In genomic region chr12:94560416-94561221, GRCh38 we compare ENCODE assay signal across 9 cellular contexts.
DNase-seq lines count a peak whose midpoint lies in the region; ATAC-seq and TF ChIP-seq lines count a peak whose summit lies in the region.
"Had no signal": no experiment of that assay in that cellular context is flagged by ENCODE, and none has a peak within 500 bp of the region (broad histone marks: within the 10 kb centered on the region; RNA-seq: fewer than 3 reads in every experiment).

No MANE protein-coding gene starts in this region.

- no peak overlapping the region for H3K4me3 Mint-ChIP-seq in activated CD4-positive, alpha-beta memory T cell treated with anti-CD3 and anti-CD28 coated beads for 36 hours
- no peak overlapping the region for H3K4me3 Mint-ChIP-seq in activated CD4-positive, alpha-beta memory T cell treated with anti-CD3 and anti-CD28 coated beads, Interleukin-2, amount 10 ng/mL, durations not matched to agents 7 days and 5 days
- H3K4me3 Mint-ChIP-seq: central memory CD8-positive, alpha-beta T cell had no signal

- no peak overlapping the region for H3K27ac ChIP-seq in effector memory CD4-positive, alpha-beta T cell (ENCODE audit: insufficient read depth, low read length, poor library complexity, severe bottlenecking)

- H3K27me3 ChIP-seq in effector memory CD4-positive, alpha-beta T cell (replicated peaks; ENCODE audit: control insufficient read depth, insufficient read depth, low read length, poor library complexity, severe bottlenecking) = no peaks in the 10 kb centered on the region

- H3K4me1 Mint-ChIP-seq in activated CD4-positive, alpha-beta memory T cell treated with anti-CD3 and anti-CD28 coated beads for 36 hours (ENCODE audit: low read depth) = peaks cover 5% of the 10 kb centered on the region
- H3K4me1 Mint-ChIP-seq in activated CD4-positive, alpha-beta memory T cell treated with anti-CD3 and anti-CD28 coated beads, Interleukin-2, amount 10 ng/mL, durations not matched to agents 7 days and 5 days = peaks cover 10% of the 10 kb centered on the region
- H3K4me1 Mint-ChIP-seq: central memory CD8-positive, alpha-beta T cell had no signal

- H3K27me3 Mint-ChIP-seq in activated CD4-positive, alpha-beta memory T cell treated with anti-CD3 and anti-CD28 coated beads for 36 hours = peaks cover 30% of the 10 kb centered on the region
- peaks cover 30% of the 10 kb centered on the region for H3K27me3 Mint-ChIP-seq in activated CD4-positive, alpha-beta memory T cell treated with anti-CD3 and anti-CD28 coated beads, Interleukin-2, amount 10 ng/mL, durations not matched to agents 7 days and 5 days

- no peaks in the 10 kb centered on the region for H3K36me3 ChIP-seq in effector memory CD4-positive, alpha-beta T cell (ENCODE audit: control insufficient read depth, insufficient read depth, low read length)

- H3K9me3 Mint-ChIP-seq in activated CD4-positive, alpha-beta memory T cell treated with anti-CD3 and anti-CD28 coated beads for 36 hours = no peaks in the 10 kb centered on the region
- no peaks in the 10 kb centered on the region for H3K9me3 Mint-ChIP-seq in activated CD4-positive, alpha-beta memory T cell treated with anti-CD3 and anti-CD28 coated beads, Interleukin-2, amount 10 ng/mL, durations not matched to agents 7 days and 5 days
- H3K9me3 Mint-ChIP-seq: central memory CD8-positive, alpha-beta T cell had no signal

- H3K4me3 ChIP-seq in fibroblast of pulmonary artery (replicated peaks; ENCODE audit: low read depth, low read length) = no peak overlapping the region
- H3K4me3 ChIP-seq in effector memory CD4-positive, alpha-beta T cell (ENCODE audit: insufficient read depth, low read depth, low read length, poor library complexity, severe bottlenecking) = no peak overlapping the region

- no peaks in the 10 kb centered on the region for H3K9me3 ChIP-seq in effector memory CD4-positive, alpha-beta T cell (ENCODE audit: control insufficient read depth, low read length)

- H3K4me1 ChIP-seq in effector memory CD4-positive, alpha-beta T cell (ENCODE audit: control insufficient read depth, insufficient read depth, low read length, poor library complexity, severe bottlenecking) = no peaks in the 10 kb centered on the region

- POLR2A ChIA-PET in activated CD4-positive, alpha-beta memory T cell treated with anti-CD3 and anti-CD28 coated beads for 36 hours (lab: Charles Lee) = no interaction called here
- POLR2A ChIA-PET in activated CD4-positive, alpha-beta memory T cell treated with anti-CD3 and anti-CD28 coated beads, Interleukin-2, amount 10 ng/mL, durations not matched to agents 7 days and 5 days (lab: Charles Lee) = no interaction called here

- no peaks in the 10 kb centered on the region for H3K36me3 Mint-ChIP-seq in activated CD4-positive, alpha-beta memory T cell treated with anti-CD3 and anti-CD28 coated beads for 36 hours
- no peaks in the 10 kb centered on the region for H3K36me3 Mint-ChIP-seq in activated CD4-positive, alpha-beta memory T cell treated with anti-CD3 and anti-CD28 coated beads, Interleukin-2, amount 10 ng/mL, durations not matched to agents 7 days and 5 days (ENCODE audit: low read depth)

- peak; percentile 57 for ATAC-seq in HG02678 (IDR thresholded peaks at IDR 0.05; ENCODE audit: unreplicated experiment)

- no peak overlapping the region for H3K27ac Mint-ChIP-seq in activated CD4-positive, alpha-beta memory T cell treated with anti-CD3 and anti-CD28 coated beads for 36 hours
- H3K27ac Mint-ChIP-seq in activated CD4-positive, alpha-beta memory T cell treated with anti-CD3 and anti-CD28 coated beads, Interleukin-2, amount 10 ng/mL, durations not matched to agents 7 days and 5 days = no peak overlapping the region

- no peak for TF ChIP-seq CTCF in fibroblast of pulmonary artery (IDR thresholded peaks at IDR 0.05; ENCODE audit: low read length, missing control alignments)

- intact Hi-C loops in activated CD4-positive, alpha-beta memory T cell treated with anti-CD3 and anti-CD28 coated beads for 36 hours (cut with micrococcal nuclease) = no loop called here

- peak; percentile 43 for DNase-seq in activated CD4-positive, alpha-beta memory T cell treated with anti-CD3 and anti-CD28 coated beads for 36 hours
- DNase-seq in activated CD4-positive, alpha-beta memory T cell treated with anti-CD3 and anti-CD28 coated beads, Interleukin-2, amount 10 ng/mL, durations not matched to agents 7 days and 5 days = no peak
- DNase-seq in NCI-H2107 treated with DMSO at 0.1 percent for 48 hours (lab: John Stamatoyannopoulos, UW; ENCODE audit: unreplicated experiment) = peak; percentile 47
- DNase-seq in fibroblast of pulmonary artery (ENCODE audit: low read depth) = peak; percentile 18
- DNase-seq in stimulated activated CD4-positive, alpha-beta T cell treated with anti-CD3 and anti-CD28 coated beads, Interleukin-12 subunit alpha, Interleukin-12 subunit beta, amount 100 ng/mL, for 48 hours (ENCODE audit: low read depth in 2 of 3, low spot score in 1 of 3) = peak; percentile 0 to 9 (median 7)
- no peak for DNase-seq in effector memory CD4-positive, alpha-beta T cell
- no peak for DNase-seq in NCI-H1694 (lab: John Stamatoyannopoulos, UW)

- CTCF ChIA-PET in activated CD4-positive, alpha-beta memory T cell treated with anti-CD3 and anti-CD28 coated beads for 36 hours (lab: Charles Lee) = no interaction called here
- CTCF ChIA-PET in activated CD4-positive, alpha-beta memory T cell treated with anti-CD3 and anti-CD28 coated beads, Interleukin-2, amount 10 ng/mL, durations not matched to agents 7 days and 5 days (lab: Charles Lee) = no interaction called here

Comparison
In these comparisons a context has a peak if more than half of its experiments do, and no peak if none do; other contexts are left out.
1. DNase-seq: peak in activated CD4-positive, alpha-beta memory T cell treated with anti-CD3 and anti-CD28 coated beads for 36 hours (single experiment), NCI-H2107 treated with DMSO at 0.1 percent for 48 hours (single experiment), fibroblast of pulmonary artery (single experiment) and stimulated activated CD4-positive, alpha-beta T cell treated with anti-CD3 and anti-CD28 coated beads, Interleukin-12 subunit alpha, Interleukin-12 subunit beta, amount 100 ng/mL, for 48 hours (3 of 3); none in activated CD4-positive, alpha-beta memory T cell treated with anti-CD3 and anti-CD28 coated beads, Interleukin-2, amount 10 ng/mL, durations not matched to agents 7 days and 5 days (single experiment), effector memory CD4-positive, alpha-beta T cell (0 of 3) and NCI-H1694 (single experiment).